In genomic region chr18:38312532-38312931, GRCh38 we compare ENCODE assay signal across 35 cellular contexts.
"Had no signal": no experiment of that assay in that cellular context is flagged by ENCODE, and none has a peak within 500 bp of the region (broad histone marks: within the 10 kb centered on the region; RNA-seq: fewer than 3 reads in every experiment).

No MANE protein-coding gene starts in this region.

- H3K27me3 ChIP-seq: MG63 had no signal

- H3K36me3 ChIP-seq: MG63 had no signal

- H3K4me3 ChIP-seq: MG63 had no signal

- DNase-seq: Karpas-422, Kasumi-1, MG63, MM.1S, MV-4-11, NCI-H1048, NCI-H1092, NCI-H1092 treated with DMSO at 0.1 percent for 48 hours, NCI-H1105, NCI-H1105 treated with DMSO at 0.1 percent for 48 hours, NCI-H1417, NCI-H1417 treated with DMSO at 0.1 percent for 48 hours, NCI-H1436, NCI-H1436 treated with DMSO at 0.1 percent for 48 hours, NCI-H146, NCI-H1694, NCI-H1694 treated with DMSO at 0.1 percent for 48 hours, NCI-H187, NCI-H187 treated with DMSO at 0.1 percent for 48 hours, NCI-H1930, NCI-H2029, NCI-H2029 treated with DMSO at 0.1 percent for 48 hours, NCI-H2081, NCI-H2081 treated with DMSO at 0.1 percent for 48 hours, NCI-H2107, NCI-H2171, NCI-H2171 treated with DMSO at 0.1 percent for 48 hours, NCI-H2227 treated with DMSO at 0.1 percent for 48 hours, NCI-H226, NCI-H345, NCI-H446, NCI-H446 treated with DMSO at 0.1 percent for 48 hours, NCI-H510A, NCI-H510A treated with DMSO at 0.1 percent for 48 hours, NCI-H524 had no signal

- H3K9me3 ChIP-seq: MG63 had no signal
